Comparison of ENCODE assay signal across 8 cellular contexts in the genomic region with DNA sequence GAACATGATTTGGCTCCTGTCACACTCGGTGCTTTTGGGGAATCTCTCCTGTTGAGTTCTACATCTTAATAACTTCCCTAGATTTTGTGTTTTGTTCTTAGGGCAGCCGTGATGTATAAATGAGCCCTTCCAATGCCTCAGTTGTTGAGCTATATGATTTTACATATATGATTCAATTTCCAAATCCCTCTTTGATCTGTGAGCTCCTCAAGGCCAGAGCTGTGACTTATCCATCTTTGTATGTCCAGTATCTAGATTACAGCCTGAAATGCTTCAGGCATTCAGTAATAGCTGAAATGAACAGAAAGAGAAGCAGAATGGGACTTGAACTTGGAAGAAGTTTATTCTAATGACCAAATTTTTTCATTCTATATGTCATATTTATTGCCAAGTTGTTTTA. TPM values are rescaled to one million over a fixed set of nuclear protein-coding genes. Genes with fewer than 3 reads are reported as not detected.
DNase-seq lines count a peak whose midpoint lies in the region; ATAC-seq, FAIRE-seq and TF ChIP-seq lines count a peak whose summit lies in the region.

No MANE protein-coding gene starts in this region.

- no peak for FAIRE-seq in bronchial epithelial cell (lab: Jason Lieb, UNC)

- no peaks in the 10 kb centered on the region for H4K20me1 ChIP-seq in osteoblast (ENCODE audit: insufficient read depth, low read length)

- H3K36me3 ChIP-seq in bronchial epithelial cell (ENCODE audit: control insufficient read depth, insufficient read depth, low read length) (no peaks in the 10 kb centered on the region), osteoblast (ENCODE audit: insufficient read depth, low read length) (no peaks in the 10 kb centered on the region)

- no peaks in the 10 kb centered on the region for H3K9me3 ChIP-seq in osteoblast (ENCODE audit: low read depth, low read length)

- peak overlapping the region; percentile 98 for H3K4me2 ChIP-seq in osteoblast (ENCODE audit: insufficient read depth, low read length)

- H3K27me3 ChIP-seq in bronchial epithelial cell (ENCODE audit: control insufficient read depth, insufficient read depth, low read length) (no peaks in the 10 kb centered on the region), osteoblast (ENCODE audit: insufficient read depth, low read length) (no peaks in the 10 kb centered on the region)

- H3K27ac ChIP-seq in osteoblast (ENCODE audit: low read depth, low read length), result peak overlapping the region; percentile 78

- H3K4me3 ChIP-seq in GM12865 (ENCODE audit: low read depth, low read length), result peak overlapping the region; percentile 39
- H3K4me3 ChIP-seq in bronchial epithelial cell (ENCODE audit: low read depth, low read length), result peak overlapping the region; percentile 32
- H3K4me3 ChIP-seq in osteoblast (ENCODE audit: insufficient read depth, low read length), result peak overlapping the region; percentile 74

- no peak for DNase-seq in GM12865 (ENCODE audit: low read depth)
- no peak for DNase-seq in bronchial epithelial cell (ENCODE audit: low read depth)
- peak; percentile 43 for DNase-seq in osteoblast (ENCODE audit: insufficient read length, low spot score, missing footprints)
- no peak for DNase-seq in NK-92 (lab: John Stamatoyannopoulos, UW; ENCODE audit: unreplicated experiment)
- DNase-seq in HPDE6-E6E7 (ENCODE audit: extremely low spot score), result no peak
- no peak for DNase-seq in activated CD4-positive, CD25-positive, alpha-beta regulatory T cell treated with anti-CD3 and anti-CD28 coated beads, Interleukin-2, amount 50 U/mL, for 72 hours
- DNase-seq in NCI-H1694 (lab: John Stamatoyannopoulos, UW), result no peak

- no peaks in the 10 kb centered on the region for H3K79me2 ChIP-seq in osteoblast (ENCODE audit: insufficient read depth, low read length)

- peak; percentile 7 for ATAC-seq in HG03108 (IDR thresholded peaks at IDR 0.05; ENCODE audit: unreplicated experiment)

- H3K4me1 ChIP-seq in osteoblast (ENCODE audit: insufficient read depth, low read length), result peaks cover 17% of the 10 kb centered on the region

- peak overlapping the region; percentile 98 for H2AFZ ChIP-seq in osteoblast (ENCODE audit: low read length)

- TF ChIP-seq CTCF in GM12865 (IDR thresholded peaks at IDR 0.05; ENCODE audit: insufficient read depth, low read depth, low read length, missing control alignments) (no peak), bronchial epithelial cell (IDR thresholded peaks at IDR 0.05; ENCODE audit: insufficient read depth, low read length, severe bottlenecking) (no peak), osteoblast (IDR thresholded peaks at IDR 0.05; ENCODE audit: extremely low read depth, low read depth, low read length) (no peak)

RNA-seq across cellular contexts. Expression of gene CGGBP1, which starts 26.6 kb away (rescaled TPM):
- total RNA-seq in bronchial epithelial cell (28.3 and 30.0 TPM in 2 replicates), osteoblast (107 and 111 TPM in 2 replicates)

RNA-seq across cellular contexts. Expression of gene ZNF654, which starts 26.8 kb away (rescaled TPM):
- 11.4 and 13.2 TPM in 2 replicates for total RNA-seq in bronchial epithelial cell
- total RNA-seq in osteoblast, result 21.8 and 23.2 TPM in 2 replicates
